ENCODE assay signal across 16 cellular contexts in the genomic region with DNA sequence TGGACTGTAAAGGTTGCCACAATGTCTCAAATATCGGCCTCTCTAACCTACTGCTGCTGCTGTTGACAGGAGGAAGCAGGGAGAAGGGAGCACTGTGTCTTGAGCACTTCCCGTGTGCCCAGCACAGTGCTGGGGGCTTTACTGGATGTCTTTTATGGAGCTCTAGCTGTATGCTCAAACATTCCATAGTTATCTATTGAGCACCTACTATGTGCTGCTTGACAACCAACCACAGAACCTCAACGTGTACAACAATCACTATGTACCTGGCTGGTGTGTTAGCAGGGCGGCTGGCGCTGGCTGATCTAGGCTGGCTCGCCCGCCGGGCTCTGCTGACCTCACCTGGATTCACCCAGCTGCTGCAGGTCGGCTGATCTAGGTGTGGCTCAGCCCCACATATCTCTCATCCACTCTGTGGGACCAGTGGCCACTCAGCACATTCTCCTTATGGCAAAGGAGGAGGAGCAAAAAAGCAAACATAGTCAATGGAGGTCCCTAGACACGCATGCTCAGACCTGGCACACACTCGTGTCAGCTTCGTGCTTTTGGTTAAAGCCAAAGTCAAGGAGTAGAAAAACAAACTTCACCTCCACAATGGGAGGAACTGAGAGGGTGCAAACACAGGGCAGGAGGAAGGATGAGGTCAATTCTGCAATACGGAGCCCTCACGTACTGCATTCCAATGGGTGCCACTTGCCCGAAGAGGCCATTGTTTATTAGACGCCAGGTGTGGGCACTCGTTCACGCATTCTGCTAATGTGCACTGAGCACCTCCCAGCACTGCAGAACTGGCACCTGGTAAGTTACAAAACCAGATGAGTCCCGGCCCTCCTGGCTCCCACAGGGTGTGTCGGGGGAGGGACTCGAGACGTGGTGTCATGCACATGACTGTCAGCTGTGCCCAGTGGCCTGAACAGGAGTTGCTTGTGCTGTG.
A peak's percentile ranks its signal among the peaks of the same experiment; 100 is the strongest.
DNase-seq lines count a peak whose midpoint lies in the region; ATAC-seq and TF ChIP-seq lines count a peak whose summit lies in the region.
"Had no signal": no experiment of that assay in that cellular context is flagged by ENCODE, and none has a peak within 500 bp of the region (broad histone marks: within the 10 kb centered on the region; RNA-seq: fewer than 3 reads in every experiment).

No MANE protein-coding gene starts in this region.

- H3K27me3 ChIP-seq in esophagus squamous epithelium: peaks cover 0 to 7% (median 0%) of the 10 kb centered on the region in 4 donors
- H3K27me3 ChIP-seq: vagina had no signal

- peaks cover 34 to 73% (median 34%) of the 10 kb centered on the region in 3 donors for H3K4me1 ChIP-seq in esophagus squamous epithelium

- H3K36me3 ChIP-seq in esophagus squamous epithelium: no peaks in the 10 kb centered on the region
- H3K36me3 ChIP-seq: vagina had no signal

- H3K4me3 ChIP-seq in esophagus squamous epithelium: no peak overlapping the region
- H3K4me3 ChIP-seq: A549, GM23248, vagina had no signal

- no peaks in the 10 kb centered on the region for H3K9me3 ChIP-seq in esophagus squamous epithelium
- H3K9me3 ChIP-seq: A549, vagina had no signal

- DNase-seq in left ventricle myocardium superior: peak; percentile 23
- no peak for DNase-seq in cardiac septum (ENCODE audit: low spot score)
- DNase-seq in NCI-H69 (lab: John Stamatoyannopoulos, UW): peak; percentile 47
- no peak for DNase-seq in esophagus squamous epithelium (lab: John Stamatoyannopoulos, UW)
- no peak for DNase-seq in inferior parietal cortex (ENCODE audit: extremely low spot score)
- DNase-seq in activated T-cell treated with anti-CD3 and anti-CD28 coated beads for 4 hours: no peak
- no peak for DNase-seq in activated naive CD4-positive, alpha-beta T cell treated with anti-CD3 and anti-CD28 coated beads, Interleukin-2, amount 50 U/mL, for 16 hours
- DNase-seq in activated CD4-positive, alpha-beta T cell treated with anti-CD3 and anti-CD28 coated beads, Interleukin-2, amount 50 U/mL, for 1 hour: no peak
- DNase-seq: activated naive CD4-positive, alpha-beta T cell; effector CD4-positive, alpha-beta T cell; midbrain; NCI-H1092 treated with DMSO at 0.1 percent for 48 hours had no signal

- 49 to 71% methylated on average over 15 to 17 of the region's 22 CpGs for WGBS in esophagus squamous epithelium, 2 donors

- peak in 1 of 6 experiments; percentile 37 for TF ChIP-seq CTCF in esophagus squamous epithelium (IDR thresholded peaks at IDR 0.05)

- no peak for TF ChIP-seq POLR2A in esophagus squamous epithelium (IDR thresholded peaks at IDR 0.05)

- ATAC-seq in left ventricle myocardium superior: no peak
- ATAC-seq: stimulated activated effector memory CD8-positive, alpha-beta T cell treated with anti-CD3 and anti-CD28 coated beads, Interleukin-12 subunit alpha, Interleukin-12 subunit beta, amount 100 ng/mL, for 72 hours had no signal

- intact Hi-C loops in left ventricle myocardium superior (cut with micrococcal nuclease): no loop called here
- intact Hi-C loops in cardiac septum (cut with DNase I): no loop called here
- intact Hi-C loops in esophagus squamous epithelium (cut with DNase I): no loop called here

- peak overlapping the region; percentile 9 to 68 (median 14) for H3K27ac ChIP-seq in esophagus squamous epithelium
- H3K27ac ChIP-seq: GM23248, vagina had no signal

Comparison
In these comparisons a context has a peak if more than half of its experiments do, and no peak if none do; other contexts are left out.
1. DNase-seq: peak in left ventricle myocardium superior (single experiment) and NCI-H69 (single experiment); none in cardiac septum (single experiment), esophagus squamous epithelium (single experiment), inferior parietal cortex (single experiment), activated T-cell treated with anti-CD3 and anti-CD28 coated beads for 4 hours (single experiment), activated naive CD4-positive, alpha-beta T cell treated with anti-CD3 and anti-CD28 coated beads, Interleukin-2, amount 50 U/mL, for 16 hours (single experiment) and activated CD4-positive, alpha-beta T cell treated with anti-CD3 and anti-CD28 coated beads, Interleukin-2, amount 50 U/mL, for 1 hour (single experiment).